ENCODE assay signal across 1 cellular context in genomic region chr6:27812078-27812804, GRCh38.
TF ChIP-seq lines count a peak whose summit lies in the region.

No MANE protein-coding gene starts in this region.

TF ChIP-seq in K562, 482 proteins besides CTCF, POLR2A, EP300 and RAD21 (continued from another document and continues in another):
- TF ChIP-seq RBM22 (IDR thresholded peaks at IDR 0.05; ENCODE audit: low read depth, low read length, poor library complexity, severe bottlenecking) (no peak), YBX1 (IDR thresholded peaks at IDR 0.05) (no peak), LARP7 (IDR thresholded peaks at IDR 0.05) (peak; percentile 30; the same call in 1 of the 2 replicates), RAD51 (IDR thresholded peaks at IDR 0.05; ENCODE audit: borderline replicate concordance, low read depth) (peak; percentile 23; the same call in 1 of the 2 replicates), ZNF79 (CRISPR knock-in tag; IDR thresholded peaks at IDR 0.05; ENCODE audit: low read depth) (no peak), NR2C2 (CRISPR knock-in tag; IDR thresholded peaks at IDR 0.05) (no peak), NR2C2 (tag; IDR thresholded peaks at IDR 0.05) (no peak), ETV1 (tag; conservative IDR thresholded peaks at IDR 0.05; ENCODE audit: low read depth) (0 out of 2 replicates have a peak, but pooled peaks have one; percentile 3), CAMTA2 (CRISPR knock-in tag; conservative IDR thresholded peaks at IDR 0.05) (no peak), PTRF (tag; IDR thresholded peaks at IDR 0.05) (no peak), THRAP3 (IDR thresholded peaks at IDR 0.05; ENCODE audit: borderline replicate concordance) (no peak), CEBPB (tag; IDR thresholded peaks at IDR 0.05) (no peak), CREBBP (IDR thresholded peaks at IDR 0.05; ENCODE audit: low read depth, low read length) (no peak), CBX5 (IDR thresholded peaks at IDR 0.05; ENCODE audit: borderline replicate concordance, low read depth) (no peak), HMBOX1 (IDR thresholded peaks at IDR 0.05) (peak; percentile 39; the same call in 1 of the 2 replicates), MTA1 (IDR thresholded peaks at IDR 0.05; ENCODE audit: borderline replicate concordance) (no peak), ZNF764 (CRISPR knock-in tag; IDR thresholded peaks at IDR 0.05; ENCODE audit: low read depth) (no peak), HCFC1 (IDR thresholded peaks at IDR 0.05; ENCODE audit: low read depth, low read length) (no peak), ZNF586 (CRISPR knock-in tag; conservative IDR thresholded peaks at IDR 0.05) (no peak), ZC3H4 (CRISPR knock-in tag; IDR thresholded peaks at IDR 0.05; ENCODE audit: borderline replicate concordance) (peak; percentile 45; the same call in 1 of the 2 replicates), HNRNPH1 (optimal IDR thresholded peaks at IDR 0.05; ENCODE audit: low read depth, low read length) (no peak), TEAD4 (IDR thresholded peaks at IDR 0.05; ENCODE audit: low read length) (peak; percentile 24; the same call in 1 of the 2 replicates), TEAD4 (CRISPR knock-in tag; IDR thresholded peaks at IDR 0.05; ENCODE audit: borderline replicate concordance) (no peak), JUND (IDR thresholded peaks at IDR 0.05; ENCODE audit: borderline replicate concordance, low read depth, low read length) (no peak), JUND (tag; IDR thresholded peaks at IDR 0.05; ENCODE audit: borderline replicate concordance, low read depth, low read length) (no peak), ZSCAN29 (IDR thresholded peaks at IDR 0.05) (no peak), POLR2B (IDR thresholded peaks at IDR 0.05; ENCODE audit: low read depth, partially characterized antibody) (no peak), RBM34 (IDR thresholded peaks at IDR 0.05; ENCODE audit: borderline replicate concordance, insufficient read depth, low read length) (no peak), ZNF780A (CRISPR knock-in tag; IDR thresholded peaks at IDR 0.05) (no peak), ARID4B (CRISPR knock-in tag; IDR thresholded peaks at IDR 0.05) (no peak), HNRNPL (IDR thresholded peaks at IDR 0.05; ENCODE audit: low read depth, low read length) (no peak), CREB3 (tag; conservative IDR thresholded peaks at IDR 0.05; ENCODE audit: low read depth) (no peak), C11orf30 (IDR thresholded peaks at IDR 0.05; ENCODE audit: low read depth) (no peak), ATF1 (CRISPR knock-in tag; IDR thresholded peaks at IDR 0.05) (no peak), ATF1 (tag; IDR thresholded peaks at IDR 0.05) (no peak), POLR2G (IDR thresholded peaks at IDR 0.05; ENCODE audit: low read depth, low read length) (peak; percentile 2; the same call in 1 of the 2 replicates), NFYB (IDR thresholded peaks at IDR 0.05; ENCODE audit: extremely low read depth, insufficient read length) (no peak), STAT6 (CRISPR knock-in tag; IDR thresholded peaks at IDR 0.05) (no peak), ZBTB5 (IDR thresholded peaks at IDR 0.05) (no peak), HDAC2 (IDR thresholded peaks at IDR 0.05) (no peak), PHF21A (IDR thresholded peaks at IDR 0.05; ENCODE audit: borderline replicate concordance, low read depth) (no peak), ZFP1 (CRISPR knock-in tag; IDR thresholded peaks at IDR 0.05) (no peak), NCOA6 (IDR thresholded peaks at IDR 0.05) (no peak), ATF6 (CRISPR knock-in tag; IDR thresholded peaks at IDR 0.05) (no peak), ASH1L (IDR thresholded peaks at IDR 0.05; ENCODE audit: borderline replicate concordance, low read depth, partially characterized antibody) (no peak), ETS2 (tag; IDR thresholded peaks at IDR 0.05; ENCODE audit: borderline replicate concordance, poor library complexity, severe bottlenecking) (no peak), GTF3C2 (IDR thresholded peaks at IDR 0.05; ENCODE audit: borderline replicate concordance, extremely low read depth, insufficient read length) (no peak), TEAD1 (CRISPR knock-in tag; IDR thresholded peaks at IDR 0.05) (no peak), ZFX (CRISPR knock-in tag; IDR thresholded peaks at IDR 0.05) (0 out of 2 replicates have a peak, but pooled peaks have one; percentile 33), TFE3 (CRISPR knock-in tag; IDR thresholded peaks at IDR 0.05) (no peak), E2F1 (CRISPR knock-in tag; IDR thresholded peaks at IDR 0.05) (no peak)
